9 cellular contexts compared by ENCODE assay signal in genomic region chr14:49863483-49864262, GRCh38. TPM values are rescaled to one million over a fixed set of nuclear protein-coding genes. Genes with fewer than 3 reads are reported as not detected.
DNase-seq lines count a peak whose midpoint lies in the region; ATAC-seq and TF ChIP-seq lines count a peak whose summit lies in the region.
"Had no signal": no experiment of that assay in that cellular context is flagged by ENCODE, and none has a peak within 500 bp of the region (broad histone marks: within the 10 kb centered on the region; RNA-seq: fewer than 3 reads in every experiment).

No MANE protein-coding gene starts in this region.

- H3K27ac ChIP-seq in CD8-positive, alpha-beta memory T cell (ENCODE audit: low read depth, low read length), result peak overlapping the region; percentile 95
- peak overlapping the region; percentile 81 for H3K27ac ChIP-seq in Karpas-422 (ENCODE audit: low read length)
- H3K27ac ChIP-seq in colonic mucosa, result peak overlapping the region; percentile 94

- H3K36me3 ChIP-seq in CD8-positive, alpha-beta memory T cell (ENCODE audit: insufficient read depth, low read length), result no peaks in the 10 kb centered on the region
- H3K36me3 ChIP-seq in Karpas-422 (ENCODE audit: insufficient read depth, low read length) (no peaks in the 10 kb centered on the region), colonic mucosa (no peaks in the 10 kb centered on the region)

- H3K4me1 Mint-ChIP-seq in CD8-positive, alpha-beta memory T cell, result peaks cover 20 to 26% (median 23%) of the 10 kb centered on the region in 3 donors
- H3K4me1 Mint-ChIP-seq in neural crest cell, result peaks cover 24% of the 10 kb centered on the region

- no peaks in the 10 kb centered on the region for H3K9me2 ChIP-seq in Karpas-422 (replicated peaks; ENCODE audit: insufficient read depth, low read length)

- peak in 2 of 5 donors; percentile 43 to 63 for DNase-seq in CD8-positive, alpha-beta memory T cell
- DNase-seq in Karpas-422 (peak; percentile 80), colonic mucosa (peak; percentile 41), neural crest cell (ENCODE audit: low read depth, low spot score) (no peak), occipital lobe (lab: John Stamatoyannopoulos, UW) (no peak), activated T-cell treated with anti-CD3 and anti-CD28 coated beads for 4 hours (no peak), NCI-H2227 treated with DMSO at 0.1 percent for 48 hours (lab: John Stamatoyannopoulos, UW) (no peak)

- no peaks in the 10 kb centered on the region for H3K27me3 ChIP-seq in CD8-positive, alpha-beta memory T cell (ENCODE audit: insufficient read depth, low read length, poor library complexity, severe bottlenecking)
- H3K27me3 ChIP-seq in Karpas-422 (ENCODE audit: low read length) (no peaks in the 10 kb centered on the region), colonic mucosa (no peaks in the 10 kb centered on the region)

- peak overlapping the region; percentile 90 for H3K9ac ChIP-seq in Karpas-422 (ENCODE audit: low read length)
- H3K9ac ChIP-seq in colonic mucosa (ENCODE audit: low read depth in 2 of 2, low read length in 2 of 2), result peak overlapping the region; percentile 67 to 100

- intact Hi-C loops in colonic mucosa (cut with DNase I), result loop anchor here (10.0 kb wide), 1 partner anchor 111 kb away; no protein-coding TSS in a partner anchor

- CTCF ChIA-PET in CD8-positive, alpha-beta memory T cell (lab: Charles Lee), result interaction anchor here (0.8 to 10.7 kb wide), 31 partner anchors 9 to 457 kb away, joined by 3 to 203 read pairs (median 8); partner anchors contain the start of genes ARF6, DNAAF2, MGAT2 and NEMF

- H3K27ac Mint-ChIP-seq in CD8-positive, alpha-beta memory T cell, result no peak overlapping the region
- peak overlapping the region; percentile 99 for H3K27ac Mint-ChIP-seq in neural crest cell (ENCODE audit: unreplicated experiment)
- H3K27ac Mint-ChIP-seq: IgD-negative memory B cell had no signal

- no peaks in the 10 kb centered on the region for H3K9me3 ChIP-seq in CD8-positive, alpha-beta memory T cell (ENCODE audit: low read length)
- H3K9me3 ChIP-seq in Karpas-422 (ENCODE audit: low read length) (no peaks in the 10 kb centered on the region), colonic mucosa (no peaks in the 10 kb centered on the region)

- no peak overlapping the region for H2AFZ ChIP-seq in Karpas-422 (ENCODE audit: low read length)

- peaks cover 47% of the 10 kb centered on the region for H3K4me1 ChIP-seq in CD8-positive, alpha-beta memory T cell (ENCODE audit: insufficient read depth, low read length)
- H3K4me1 ChIP-seq in Karpas-422 (ENCODE audit: low read length), result peaks cover 44% of the 10 kb centered on the region
- peaks cover 4% of the 10 kb centered on the region for H3K4me1 ChIP-seq in colonic mucosa

- H3K4me3 ChIP-seq in CD8-positive, alpha-beta memory T cell (ENCODE audit: low read length), result peak overlapping the region; percentile 94
- H3K4me3 ChIP-seq in Karpas-422 (ENCODE audit: low read length) (peak overlapping the region; percentile 88), colonic mucosa (peak overlapping the region; percentile 49)

- peaks cover 0 to 19% (median 0%) of the 10 kb centered on the region in 3 donors for H3K36me3 Mint-ChIP-seq in CD8-positive, alpha-beta memory T cell
- no peaks in the 10 kb centered on the region for H3K36me3 Mint-ChIP-seq in neural crest cell (ENCODE audit: low read depth)
- H3K36me3 Mint-ChIP-seq: IgD-negative memory B cell had no signal

- peaks cover 0 to 4% (median 3%) of the 10 kb centered on the region in 5 donors for H3K9me3 Mint-ChIP-seq in CD8-positive, alpha-beta memory T cell
- H3K9me3 Mint-ChIP-seq in neural crest cell, result no peaks in the 10 kb centered on the region

- H3K4me2 ChIP-seq in Karpas-422 (ENCODE audit: low read depth, low read length, poor library complexity, severe bottlenecking), result peak overlapping the region; percentile 90

- H3K27me3 Mint-ChIP-seq in CD8-positive, alpha-beta memory T cell, result peaks cover 0 to 13% of the 10 kb centered on the region in 2 donors
- H3K27me3 Mint-ChIP-seq in neural crest cell (ENCODE audit: low read depth), result peaks cover 14% of the 10 kb centered on the region
- H3K27me3 Mint-ChIP-seq: IgD-negative memory B cell had no signal

- no peaks in the 10 kb centered on the region for H4K20me1 ChIP-seq in Karpas-422 (ENCODE audit: insufficient read depth, low read depth, low read length)

- H3K4me3 Mint-ChIP-seq in CD8-positive, alpha-beta memory T cell, result no peak overlapping the region
- H3K4me3 Mint-ChIP-seq in neural crest cell, result no peak overlapping the region
- H3K4me3 Mint-ChIP-seq: IgD-negative memory B cell had no signal

- TF ChIP-seq CTCF in colonic mucosa (IDR thresholded peaks at IDR 0.05) (no peak), neural crest cell (conservative IDR thresholded peaks at IDR 0.05) (no peak)

- H3K79me2 ChIP-seq in Karpas-422 (ENCODE audit: low read length), result peaks cover 17% of the 10 kb centered on the region

- POLR2A ChIA-PET in CD8-positive, alpha-beta memory T cell (lab: Charles Lee), result interaction anchor here (0.9 to 5.8 kb wide), 20 partner anchors 12 to 278 kb away, joined by 3 to 73 read pairs (median 12); partner anchors contain the start of genes ARF6, DNAAF2, KLHDC2 and MGAT2

- ATAC-seq in GM21390 (IDR thresholded peaks at IDR 0.05; ENCODE audit: unreplicated experiment), result no peak

RNA-seq across cellular contexts. Expression of gene NEMF, which starts 11.1 kb away (rescaled TPM):
- total RNA-seq in CD8-positive, alpha-beta memory T cell, result 10 to 100 TPM; 69.2 to 71.9 TPM
- 48.9 TPM for polyA plus RNA-seq in CD8-positive, alpha-beta memory T cell
- total RNA-seq in Karpas-422 (2014; rRNA removed; shearing (Covaris generic); ENCODE audit: low replicate concordance), result 66.7 and 160 TPM in 2 replicates
- total RNA-seq in colonic mucosa (10 to 100 TPM; 52.8 to 56.7 TPM), neural crest cell (68.9 and 71.0 TPM in 2 replicates), occipital lobe (145 TPM)

RNA-seq across cellular contexts. Expression of gene ARF6, which starts 29.2 kb away (rescaled TPM):
- total RNA-seq in CD8-positive, alpha-beta memory T cell, result 100 to 1,000 TPM; 168 TPM
- 174 TPM for polyA plus RNA-seq in CD8-positive, alpha-beta memory T cell
- 55.0 and 58.9 TPM in 2 replicates for total RNA-seq in Karpas-422 (2014; rRNA removed; shearing (Covaris generic); ENCODE audit: low replicate concordance)
- total RNA-seq in colonic mucosa (100 to 1,000 TPM; 136 to 161 TPM), neural crest cell (55.8 and 58.0 TPM in 2 replicates), occipital lobe (61.3 TPM)

Comparison
In these comparisons a context has a peak if more than half of its experiments do, and no peak if none do; other contexts are left out.
1. DNase-seq: peak in Karpas-422 (single experiment) and colonic mucosa (single experiment); none in neural crest cell (single experiment), occipital lobe (single experiment), activated T-cell treated with anti-CD3 and anti-CD28 coated beads for 4 hours (single experiment) and NCI-H2227 treated with DMSO at 0.1 percent for 48 hours (single experiment).
2. Peak in every context shown above with its lines, with median percentiles within 50 percentile points of each other: H3K27ac ChIP-seq and H3K4me3 ChIP-seq.